Comparison of ENCODE assay signal across 10 cellular contexts in the genomic region with DNA sequence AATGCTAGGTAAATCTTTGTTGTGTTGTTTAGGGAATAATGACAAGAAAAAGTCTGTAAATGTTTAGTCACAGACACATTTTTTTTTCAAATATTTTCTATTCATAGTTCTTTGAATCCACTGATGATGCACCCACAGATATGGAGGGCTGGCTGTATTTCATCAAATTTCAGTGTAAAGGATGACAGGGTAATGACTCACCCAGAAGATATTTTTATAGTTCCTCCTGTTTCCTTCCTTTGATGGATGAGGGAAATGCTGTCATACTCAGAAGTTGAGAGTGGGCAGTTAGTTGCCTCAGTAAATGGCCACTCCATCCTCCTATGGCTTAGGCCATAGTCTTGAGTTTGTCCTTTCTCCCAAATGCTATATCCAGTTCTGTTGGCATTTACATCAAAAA.
DNase-seq lines count a peak whose midpoint lies in the region; ATAC-seq and TF ChIP-seq lines count a peak whose summit lies in the region.
"Had no signal": no experiment of that assay in that cellular context is flagged by ENCODE, and none has a peak within 500 bp of the region (broad histone marks: within the 10 kb centered on the region; RNA-seq: fewer than 3 reads in every experiment).

No MANE protein-coding gene starts in this region.

- H3K36me3 ChIP-seq in RWPE2 (ENCODE audit: low read depth) = no peaks in the 10 kb centered on the region

- no peaks in the 10 kb centered on the region for H3K27me3 ChIP-seq in RWPE2 (ENCODE audit: insufficient read depth, poor library complexity, severe bottlenecking)

- peak overlapping the region; percentile 79 for H3K27ac ChIP-seq in RWPE2 (ENCODE audit: poor library complexity, severe bottlenecking)

- peak; percentile 90 to 96 for ATAC-seq in activated naive CD4-positive, alpha-beta T cell treated with anti-CD3 and anti-CD28 coated beads, Interleukin-2, amount 50 U/mL, for 72 hours
- peak; percentile 87 for ATAC-seq in RWPE2 (ENCODE audit: low read depth)
- ATAC-seq in GM21723 (IDR thresholded peaks at IDR 0.05; ENCODE audit: unreplicated experiment) = no peak

- H3K36me3 Mint-ChIP-seq in activated naive CD4-positive, alpha-beta T cell treated with anti-CD3 and anti-CD28 coated beads, Interleukin-2, amount 50 U/mL, for 72 hours = no peaks in the 10 kb centered on the region
- H3K36me3 Mint-ChIP-seq: CD4-positive, alpha-beta memory T cell had no signal

- no peak for TF ChIP-seq CTCF in RWPE2 (IDR thresholded peaks at IDR 0.05; ENCODE audit: poor library complexity, severe bottlenecking)

- DNase-seq in activated naive CD4-positive, alpha-beta T cell treated with anti-CD3 and anti-CD28 coated beads, Interleukin-2, amount 50 U/mL, for 72 hours (ENCODE audit: low spot score in 2 of 2) = no peak
- DNase-seq in activated naive CD4-positive, alpha-beta T cell treated with Interleukin-2 at 50 U/mL for 16 hours = no peak
- DNase-seq in RWPE2 (ENCODE audit: low spot score) = no peak
- peak; percentile 85 for DNase-seq in fibroblast of peridontal ligament (ENCODE audit: extremely low read depth)
- peak; percentile 62 for DNase-seq in superior temporal gyrus (ENCODE audit: extremely low spot score)
- DNase-seq in NCI-H774 (lab: John Stamatoyannopoulos, UW) = no peak
- DNase-seq in activated effector memory CD4-positive, alpha-beta T cell treated with anti-CD3 and anti-CD28 coated beads, Interleukin-2, amount 50 U/mL, for 16 hours = no peak
- DNase-seq: CD4-positive, alpha-beta memory T cell had no signal

- no peaks in the 10 kb centered on the region for H3K9me3 Mint-ChIP-seq in activated naive CD4-positive, alpha-beta T cell treated with anti-CD3 and anti-CD28 coated beads, Interleukin-2, amount 50 U/mL, for 72 hours
- H3K9me3 Mint-ChIP-seq: CD4-positive, alpha-beta memory T cell; T-helper 1 cell treated with Interleukin-12 subunit alpha and Interleukin-12 subunit beta and Interleukin-4 antibody, amounts not matched to agents 30 μg/mL and 1 μg/mL, for 36 hours had no signal

- H3K4me1 ChIP-seq in RWPE2 (ENCODE audit: insufficient read depth, poor library complexity, severe bottlenecking) = peaks cover 52% of the 10 kb centered on the region

- no peak overlapping the region for H3K27ac Mint-ChIP-seq in activated naive CD4-positive, alpha-beta T cell treated with anti-CD3 and anti-CD28 coated beads, Interleukin-2, amount 50 U/mL, for 72 hours
- H3K27ac Mint-ChIP-seq: CD4-positive, alpha-beta memory T cell; T-helper 1 cell treated with Interleukin-12 subunit alpha and Interleukin-12 subunit beta and Interleukin-4 antibody, amounts not matched to agents 30 μg/mL and 1 μg/mL, for 36 hours had no signal

- no peak overlapping the region for H3K4me3 ChIP-seq in RWPE2 (ENCODE audit: severe bottlenecking)

- H3K9me3 ChIP-seq in RWPE2 (ENCODE audit: severe bottlenecking) = no peaks in the 10 kb centered on the region

Comparison
In these comparisons a context has a peak if more than half of its experiments do, and no peak if none do; other contexts are left out.
1. DNase-seq: peak in fibroblast of peridontal ligament (single experiment) and superior temporal gyrus (single experiment); none in activated naive CD4-positive, alpha-beta T cell treated with anti-CD3 and anti-CD28 coated beads, Interleukin-2, amount 50 U/mL, for 72 hours (0 of 2), activated naive CD4-positive, alpha-beta T cell treated with Interleukin-2 at 50 U/mL for 16 hours (single experiment), RWPE2 (single experiment), NCI-H774 (single experiment) and activated effector memory CD4-positive, alpha-beta T cell treated with anti-CD3 and anti-CD28 coated beads, Interleukin-2, amount 50 U/mL, for 16 hours (single experiment).